In the genomic region with DNA sequence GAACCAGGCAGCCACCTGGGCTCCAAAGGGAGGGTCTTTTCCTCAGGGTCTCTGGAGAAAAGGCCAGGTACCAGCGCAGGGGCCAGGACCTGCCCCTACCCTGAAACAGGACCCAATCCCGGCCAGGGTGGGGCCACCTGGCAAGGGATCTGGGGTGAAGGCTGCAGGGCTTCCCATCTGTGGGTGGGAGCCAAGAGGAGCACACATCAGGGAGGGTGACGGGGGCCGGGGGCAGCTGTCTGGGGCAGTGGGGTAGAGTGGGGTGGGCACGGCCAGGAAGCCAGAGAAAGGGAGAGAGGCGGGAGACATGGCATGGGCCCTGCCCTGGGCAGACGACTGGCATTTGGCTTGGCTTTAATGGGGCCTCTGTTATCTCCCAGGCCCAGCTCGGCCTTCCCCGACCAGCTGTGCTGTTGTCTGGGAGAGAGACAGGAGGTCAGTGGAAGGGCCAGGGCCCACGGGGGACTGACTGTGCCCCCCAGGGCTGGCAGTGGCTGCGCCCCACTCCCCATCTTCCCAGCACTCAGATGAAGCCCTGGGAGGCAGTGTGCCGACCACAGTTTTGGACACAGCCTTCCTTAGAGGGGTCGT, we compare ENCODE assay signal across 13 cellular contexts. TPM values are rescaled to one million over a fixed set of nuclear protein-coding genes. Genes with fewer than 3 reads are reported as not detected.
DNase-seq lines count a peak whose midpoint lies in the region; ATAC-seq lines count a peak whose summit lies in the region.
"Had no signal": no experiment of that assay in that cellular context is flagged by ENCODE, and none has a peak within 500 bp of the region (broad histone marks: within the 10 kb centered on the region; RNA-seq: fewer than 3 reads in every experiment).

No MANE protein-coding gene starts in this region.

- H3K4me3 Mint-ChIP-seq in stimulated activated effector memory CD8-positive, alpha-beta T cell treated with anti-CD3 and anti-CD28 coated beads, Interleukin-12 subunit alpha, Interleukin-12 subunit beta, amount 100 ng/mL, for 72 hours: no peak overlapping the region
- H3K4me3 Mint-ChIP-seq: activated naive CD4-positive, alpha-beta T cell treated with anti-CD3 and anti-CD28 coated beads, Interleukin-2, amount 50 U/mL, for 24 hours; activated T-cell treated with anti-CD3 and anti-CD28 coated beads, Interleukin-2, amount 50 U/mL, for 24 hours; T-cell had no signal

- no peaks in the 10 kb centered on the region for H3K4me1 Mint-ChIP-seq in stimulated activated effector memory CD8-positive, alpha-beta T cell treated with anti-CD3 and anti-CD28 coated beads, Interleukin-12 subunit alpha, Interleukin-12 subunit beta, amount 100 ng/mL, for 72 hours
- H3K4me1 Mint-ChIP-seq: activated naive CD4-positive, alpha-beta T cell treated with anti-CD3 and anti-CD28 coated beads, Interleukin-2, amount 50 U/mL, for 24 hours; T-cell had no signal

- no peaks in the 10 kb centered on the region for H3K9me3 Mint-ChIP-seq in stimulated activated effector memory CD8-positive, alpha-beta T cell treated with anti-CD3 and anti-CD28 coated beads, Interleukin-12 subunit alpha, Interleukin-12 subunit beta, amount 100 ng/mL, for 72 hours
- H3K9me3 Mint-ChIP-seq: activated naive CD4-positive, alpha-beta T cell treated with anti-CD3 and anti-CD28 coated beads, Interleukin-2, amount 50 U/mL, for 24 hours; activated T-cell treated with anti-CD3 and anti-CD28 coated beads, Interleukin-2, amount 50 U/mL, for 24 hours; T-cell had no signal

- no peaks in the 10 kb centered on the region for H3K36me3 Mint-ChIP-seq in stimulated activated effector memory CD8-positive, alpha-beta T cell treated with anti-CD3 and anti-CD28 coated beads, Interleukin-12 subunit alpha, Interleukin-12 subunit beta, amount 100 ng/mL, for 72 hours
- H3K36me3 Mint-ChIP-seq: activated naive CD4-positive, alpha-beta T cell treated with anti-CD3 and anti-CD28 coated beads, Interleukin-2, amount 50 U/mL, for 24 hours; T-cell had no signal

- ATAC-seq in left lobe of liver (no peak), GM19455 (IDR thresholded peaks at IDR 0.05; ENCODE audit: unreplicated experiment) (no peak)
- peak; percentile 20 for ATAC-seq in stimulated activated effector memory CD8-positive, alpha-beta T cell treated with anti-CD3 and anti-CD28 coated beads, Interleukin-12 subunit alpha, Interleukin-12 subunit beta, amount 100 ng/mL, for 72 hours
- ATAC-seq: T-cell had no signal

- peak overlapping the region; percentile 4 for H3K27ac ChIP-seq in angular gyrus (ENCODE audit: low read depth, low read length)
- H3K27ac ChIP-seq: epithelial cell of prostate had no signal

- no peak overlapping the region for H3K27ac Mint-ChIP-seq in stimulated activated effector memory CD8-positive, alpha-beta T cell treated with anti-CD3 and anti-CD28 coated beads, Interleukin-12 subunit alpha, Interleukin-12 subunit beta, amount 100 ng/mL, for 72 hours
- H3K27ac Mint-ChIP-seq: activated naive CD4-positive, alpha-beta T cell treated with anti-CD3 and anti-CD28 coated beads, Interleukin-2, amount 50 U/mL, for 24 hours; activated T-cell treated with anti-CD3 and anti-CD28 coated beads, Interleukin-2, amount 50 U/mL, for 24 hours; T-cell had no signal

- DNase-seq in D341Med (ENCODE audit: low spot score): peak; percentile 20
- DNase-seq in left lobe of liver (ENCODE audit: low spot score): peak; percentile 33
- DNase-seq in stimulated activated effector memory CD8-positive, alpha-beta T cell treated with anti-CD3 and anti-CD28 coated beads, Interleukin-12 subunit alpha, Interleukin-12 subunit beta, amount 100 ng/mL, for 72 hours (ENCODE audit: low spot score in 2 of 2): peak in 1 of 2 donors; percentile 43
- DNase-seq in OCI-M1 (lab: John Stamatoyannopoulos, UW): no peak
- no peak for DNase-seq in DMS53 treated with DMSO at 0.1 percent for 48 hours (lab: John Stamatoyannopoulos, UW; ENCODE audit: unreplicated experiment)
- DNase-seq: activated T-cell treated with anti-CD3 and anti-CD28 coated beads, Interleukin-2, amount 50 U/mL, for 24 hours; NCI-H2081 treated with DMSO at 0.1 percent for 48 hours; NCI-H510A treated with DMSO at 0.1 percent for 48 hours had no signal

RNA-seq across cellular contexts. Expression of a gene that starts 57.2 kb away (rescaled TPM):
- total RNA-seq in left lobe of liver: 102 TPM

Comparison
In these comparisons a context has a peak if more than half of its experiments do, and no peak if none do; other contexts are left out.
1. DNase-seq: peak in D341Med (single experiment) and left lobe of liver (single experiment); none in OCI-M1 (single experiment) and DMS53 treated with DMSO at 0.1 percent for 48 hours (single experiment).